In the genomic region with DNA sequence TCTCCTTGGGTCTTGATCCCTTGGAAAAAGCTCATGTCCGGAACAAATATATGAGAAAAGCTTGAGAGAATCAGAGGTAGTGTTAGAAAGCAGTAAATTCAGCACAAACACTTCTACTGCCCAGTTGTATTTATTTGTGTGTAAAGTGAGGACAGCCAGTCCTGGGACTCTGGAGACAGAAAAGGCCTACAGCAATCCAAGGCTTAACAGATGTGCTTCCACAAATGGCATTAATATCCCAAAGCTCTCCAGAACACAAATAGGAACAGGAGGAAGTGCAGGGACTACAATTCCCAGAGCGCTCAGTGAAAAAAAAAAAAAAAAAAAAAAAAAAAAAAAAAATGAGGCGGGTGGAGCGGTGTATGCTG, we compare ENCODE assay signal across 8 cellular contexts. TPM values are rescaled to one million over a fixed set of nuclear protein-coding genes. Genes with fewer than 3 reads are reported as not detected.
A peak's percentile ranks its signal among the peaks of the same experiment; 100 is the strongest.
DNase-seq lines count a peak whose midpoint lies in the region; ATAC-seq and TF ChIP-seq lines count a peak whose summit lies in the region.

No MANE protein-coding gene starts in this region.

- TF ChIP-seq CTCF in CD8-positive, alpha-beta T cell (IDR thresholded peaks at IDR 0.05): no peak
- TF ChIP-seq CTCF in adrenal gland (IDR thresholded peaks at IDR 0.05) (no peak), GM13976 (IDR thresholded peaks at IDR 0.05; ENCODE audit: borderline replicate concordance, control extremely low read depth, extremely low read depth, insufficient read depth, missing control alignments) (no peak)

- CTCF ChIA-PET in CD8-positive, alpha-beta T cell (lab: Charles Lee): interaction anchor here (1.5 to 2.6 kb wide), 2 partner anchors 11 to 76 kb away, joined by 3 to 6 read pairs; a partner anchor contains a TSS

- H3K4me3 Mint-ChIP-seq in CD8-positive, alpha-beta T cell: peak overlapping the region; percentile 96

- peaks cover 48% of the 10 kb centered on the region for H3K36me3 Mint-ChIP-seq in CD8-positive, alpha-beta T cell

- POLR2A ChIA-PET in CD8-positive, alpha-beta T cell (lab: Charles Lee): interaction anchor here (1.1 to 2.5 kb wide), 2 partner anchors 10 to 40 kb away, joined by 4 to 16 read pairs; a partner anchor contains a TSS

- H3K36me3 ChIP-seq in CD8-positive, alpha-beta T cell (ENCODE audit: insufficient read depth, low read length): peaks cover 21% of the 10 kb centered on the region
- H3K36me3 ChIP-seq in adrenal gland (replicated peaks in 1 of 2): peaks cover 0 to 52% of the 10 kb centered on the region in 2 donors
- peaks cover 42% of the 10 kb centered on the region for H3K36me3 ChIP-seq in neuron (ENCODE audit: insufficient read depth, low read length)

- intact Hi-C loops in CD8-positive, alpha-beta T cell (cut with DNase I, micrococcal nuclease): loop anchor here (1.0 to 10.0 kb wide), 13 partner anchors 12 to 542 kb away; a partner anchor contains a TSS
- intact Hi-C loops in adrenal gland (cut with DNase I): no loop called here

- in situ Hi-C loops in GM13976 (cut with MboI; ENCODE audit: low sequenced_read_pairs, unreplicated experiment): no loop called here

- WGBS in adrenal gland, 4 donors: 15 to 22% (median 16%) methylated on average over 4 of the region's 4 CpGs

- peak overlapping the region; percentile 90 for H3K27ac Mint-ChIP-seq in CD8-positive, alpha-beta T cell

- no peak overlapping the region for H3K4me3 ChIP-seq in CD8-positive, alpha-beta T cell (ENCODE audit: low read depth, low read length)
- H3K4me3 ChIP-seq in adrenal gland: no peak overlapping the region
- peak overlapping the region; percentile 14 for H3K4me3 ChIP-seq in neuron (ENCODE audit: low read length)

- no peak for DNase-seq in CD8-positive, alpha-beta T cell
- no peak for DNase-seq in adrenal gland
- DNase-seq in GM19240 (ENCODE audit: insufficient read length, low spot score): no peak
- DNase-seq in GM13976 (ENCODE audit: low spot score): no peak
- DNase-seq in GM19238 (ENCODE audit: insufficient read length, low spot score): no peak

- H3K27me3 Mint-ChIP-seq in CD8-positive, alpha-beta T cell (ENCODE audit: low read depth): no peaks in the 10 kb centered on the region

- H3K9me3 Mint-ChIP-seq in CD8-positive, alpha-beta T cell: no peaks in the 10 kb centered on the region

- no peaks in the 10 kb centered on the region for H3K9me3 ChIP-seq in CD8-positive, alpha-beta T cell (ENCODE audit: low read length)
- H3K9me3 ChIP-seq in adrenal gland (replicated peaks in 1 of 3) (no peaks in the 10 kb centered on the region), neuron (ENCODE audit: low read length) (no peaks in the 10 kb centered on the region)

- H3K27ac ChIP-seq in CD8-positive, alpha-beta T cell (ENCODE audit: low read depth, low read length): no peak overlapping the region
- H3K27ac ChIP-seq in adrenal gland: peak overlapping the region in 3 of 5 donors; percentile 32 to 62 (median 60)

- H3K4me1 ChIP-seq in CD8-positive, alpha-beta T cell (ENCODE audit: insufficient read depth, low read length): peaks cover 26% of the 10 kb centered on the region
- H3K4me1 ChIP-seq in adrenal gland (replicated peaks in 1 of 2) (peaks cover 30 to 43% of the 10 kb centered on the region in 2 donors), neuron (ENCODE audit: insufficient read depth, low read length) (peaks cover 26% of the 10 kb centered on the region)

- no peak for TF ChIP-seq POLR2A in adrenal gland (IDR thresholded peaks at IDR 0.05)

- H3K27me3 ChIP-seq in CD8-positive, alpha-beta T cell (ENCODE audit: insufficient read depth, low read length): no peaks in the 10 kb centered on the region
- H3K27me3 ChIP-seq in adrenal gland (no peaks in the 10 kb centered on the region), neuron (ENCODE audit: insufficient read depth, low read length) (no peaks in the 10 kb centered on the region)

- H2AFZ ChIP-seq in neuron (ENCODE audit: low read depth, low read length): no peak overlapping the region

- H3K4me1 Mint-ChIP-seq in CD8-positive, alpha-beta T cell (ENCODE audit: low read depth): peaks cover 32% of the 10 kb centered on the region

- no peak for ATAC-seq in CD8-positive, alpha-beta T cell
- ATAC-seq in HG03095 (IDR thresholded peaks at IDR 0.05; ENCODE audit: unreplicated experiment): peak; percentile 0
- ATAC-seq in HG03025 (IDR thresholded peaks at IDR 0.05; ENCODE audit: low FRiP score, unreplicated experiment): no peak

RNA-seq across cellular contexts. Expression of a gene that starts 0.4 kb away (rescaled TPM):
- total RNA-seq in CD8-positive, alpha-beta T cell: 100 to 1,000 TPM; 121 to 123 TPM
- total RNA-seq in adrenal gland: 100 to 1,000 TPM; 305 to 700 (median 595) TPM
- polyA plus RNA-seq in adrenal gland: 100 to 1,000 TPM; 250 to 882 (median 362) TPM

RNA-seq across cellular contexts. Expression of a gene that starts 11.7 kb away (rescaled TPM):
- 100 to 1,000 TPM; 192 to 193 TPM for total RNA-seq in CD8-positive, alpha-beta T cell
- 100 to 1,000 TPM; 123 to 292 (median 182) TPM for total RNA-seq in adrenal gland
- polyA plus RNA-seq in adrenal gland: 100 to 1,000 TPM; 189 to 353 (median 289) TPM

RNA-seq across cellular contexts. Expression of a gene that starts 19.1 kb away (rescaled TPM):
- 10 to 100 TPM; 23.1 to 23.9 TPM for total RNA-seq in CD8-positive, alpha-beta T cell
- 10 to 100 TPM; 39.4 to 94.1 (median 65.6) TPM for total RNA-seq in adrenal gland
- polyA plus RNA-seq in adrenal gland: 10 to 100 TPM; 45.8 to 92.9 (median 69.8) TPM

RNA-seq across cellular contexts. Expression of a gene that starts 39.1 kb away (rescaled TPM):
- 10 to 100 TPM; 52.6 to 61.9 TPM for total RNA-seq in CD8-positive, alpha-beta T cell
- total RNA-seq in adrenal gland: 10 to 100 TPM; 19.1 to 44.2 (median 38.0) TPM
- 10 to 100 TPM; 45.9 to 56.1 (median 49.0) TPM for polyA plus RNA-seq in adrenal gland

RNA-seq across cellular contexts. Expression of a gene that starts 55.1 kb away (rescaled TPM):
- total RNA-seq in CD8-positive, alpha-beta T cell: under 1 TPM; 0.28 to 0.65 TPM
- 100 to 1,000 TPM in 3 of 8 donors, 10 to 100 TPM in 5; 12.2 to 140 (median 65.8) TPM for total RNA-seq in adrenal gland
- 1,000 to 10,000 TPM in 1 of 3 donors, 100 to 1,000 TPM in 1, 10 to 100 TPM in 1; 29.8 to 1,120 (median 268) TPM for polyA plus RNA-seq in adrenal gland

Comparison
In these comparisons a context has a peak if more than half of its experiments do, and no peak if none do; other contexts are left out.
1. intact Hi-C loops: an anchor here in CD8-positive, alpha-beta T cell (1.0 to 10.0 kb wide); none called in adrenal gland.